Comparison of ENCODE assay signal across 11 cellular contexts in genomic region chr17:9676742-9677387, GRCh38. TPM values are rescaled to one million over a fixed set of nuclear protein-coding genes. Genes with fewer than 3 reads are reported as not detected.
DNase-seq lines count a peak whose midpoint lies in the region; ATAC-seq, FAIRE-seq and TF ChIP-seq lines count a peak whose summit lies in the region.
"Had no signal": no experiment of that assay in that cellular context is flagged by ENCODE, and none has a peak within 500 bp of the region (broad histone marks: within the 10 kb centered on the region; RNA-seq: fewer than 3 reads in every experiment).

No MANE protein-coding gene starts in this region.

- TF ChIP-seq CTCF in kidney epithelial cell (IDR thresholded peaks at IDR 0.05; ENCODE audit: insufficient read depth, low read length, poor library complexity, severe bottlenecking), result no peak
- no peak for TF ChIP-seq CTCF in endothelial cell (IDR thresholded peaks at IDR 0.05; ENCODE audit: unreplicated experiment)

- H3K4me3 ChIP-seq in kidney epithelial cell (ENCODE audit: low read depth, low read length), result no peak overlapping the region

- no peak overlapping the region for H3K27ac Mint-ChIP-seq in endothelial cell (ENCODE audit: unreplicated experiment)
- H3K27ac Mint-ChIP-seq: stimulated activated memory B cell treated with anti-CD40 and anti-IgM and Interleukin-4, amounts not matched to agents 10 μg/mL and 1 μg/mL and 100 μg/mL, for 72 hours had no signal

- no peak for TF ChIP-seq POLR2A in H54 (IDR thresholded peaks at IDR 0.05; ENCODE audit: low read depth, low read length)

- no peaks in the 10 kb centered on the region for H3K9me3 Mint-ChIP-seq in endothelial cell (ENCODE audit: unreplicated experiment)

- no peaks in the 10 kb centered on the region for H3K36me3 ChIP-seq in kidney epithelial cell (ENCODE audit: control insufficient read depth, insufficient read depth, low read length)

- no peak for ATAC-seq in HG02763 (IDR thresholded peaks at IDR 0.05; ENCODE audit: unreplicated experiment)
- ATAC-seq: stimulated activated memory B cell treated with anti-CD40 and anti-IgM and Interleukin-4, amounts not matched to agents 10 μg/mL and 1 μg/mL and 100 μg/mL, for 72 hours had no signal

- DNase-seq in ELF-1 (ENCODE audit: low read depth, low spot score), result peak; percentile 36
- DNase-seq in H54 (ENCODE audit: insufficient read length, low spot score), result peak; percentile 61
- peak; percentile 98 for DNase-seq in RKO (ENCODE audit: low spot score)
- peak; percentile 88 for DNase-seq in kidney epithelial cell (ENCODE audit: low read depth)
- DNase-seq in NCI-H748 treated with DMSO at 0.1 percent for 48 hours (lab: John Stamatoyannopoulos, UW), result no peak
- no peak for DNase-seq in NCI-H2196 (lab: John Stamatoyannopoulos, UW; ENCODE audit: unreplicated experiment)
- no peak for DNase-seq in endothelial cell (ENCODE audit: low spot score)
- DNase-seq: central memory CD4-positive, alpha-beta T cell; NK-92 treated with Interleukin-12 subunit alpha and Interleukin-12 subunit beta, amount 100 ng/mL, for 24 hours had no signal

- no peaks in the 10 kb centered on the region for H3K36me3 Mint-ChIP-seq in endothelial cell (ENCODE audit: low read depth, unreplicated experiment)
- H3K36me3 Mint-ChIP-seq: stimulated activated memory B cell treated with anti-CD40 and anti-IgM and Interleukin-4, amounts not matched to agents 10 μg/mL and 1 μg/mL and 100 μg/mL, for 72 hours had no signal

- no peaks in the 10 kb centered on the region for H3K27me3 Mint-ChIP-seq in endothelial cell (ENCODE audit: unreplicated experiment)

- H3K4me1 Mint-ChIP-seq in endothelial cell (ENCODE audit: unreplicated experiment), result no peaks in the 10 kb centered on the region
- H3K4me1 Mint-ChIP-seq: stimulated activated memory B cell treated with anti-CD40 and anti-IgM and Interleukin-4, amounts not matched to agents 10 μg/mL and 1 μg/mL and 100 μg/mL, for 72 hours had no signal

- FAIRE-seq in H54 (lab: Jason Lieb, UNC), result peak; percentile 96

- H3K4me3 Mint-ChIP-seq in endothelial cell (ENCODE audit: unreplicated experiment), result no peak overlapping the region
- H3K4me3 Mint-ChIP-seq: stimulated activated memory B cell treated with anti-CD40 and anti-IgM and Interleukin-4, amounts not matched to agents 10 μg/mL and 1 μg/mL and 100 μg/mL, for 72 hours had no signal

- no peaks in the 10 kb centered on the region for H3K27me3 ChIP-seq in kidney epithelial cell (ENCODE audit: control insufficient read depth, insufficient read depth, low read length)

RNA-seq across cellular contexts. Expression of gene USP43, which starts 31.5 kb away (rescaled TPM):
- 11.2 and 12.0 TPM in 2 replicates for total RNA-seq in kidney epithelial cell
- total RNA-seq in endothelial cell (ENCODE audit: unreplicated experiment), result 0.90 TPM

Comparison
In these comparisons a context has a peak if more than half of its experiments do, and no peak if none do; other contexts are left out.
1. DNase-seq: peak in ELF-1 (single experiment), H54 (single experiment), RKO (single experiment) and kidney epithelial cell (single experiment); none in NCI-H748 treated with DMSO at 0.1 percent for 48 hours (single experiment), NCI-H2196 (single experiment) and endothelial cell (single experiment).